ENCODE assay signal across 9 cellular contexts in genomic region chr9:115118-115451, GRCh38. TPM values are rescaled to one million over a fixed set of nuclear protein-coding genes. Genes with fewer than 3 reads are reported as not detected.
DNase-seq lines count a peak whose midpoint lies in the region; ATAC-seq and TF ChIP-seq lines count a peak whose summit lies in the region.
"Not testable (repeated sequence)": the region's sequence is repeated elsewhere in the genome, so short reads cannot be mapped to it uniquely, and the experiment has no call there.
"Had no signal": no experiment of that assay in that cellular context is flagged by ENCODE, and none has a peak within 500 bp of the region (broad histone marks: within the 10 kb centered on the region; RNA-seq: fewer than 3 reads in every experiment).

No MANE protein-coding gene starts in this region.

- not testable (repeated sequence) for H3K27ac ChIP-seq in ascending aorta
- H3K27ac ChIP-seq in heart right ventricle = peak overlapping the region in 3 of 10 donors; percentile 67 to 78 (median 70)

- peaks cover 16% of the 10 kb centered on the region for H3K27me3 ChIP-seq in ascending aorta
- peaks cover 11 to 82% (median 72%) of the 10 kb centered on the region in 7 donors for H3K27me3 ChIP-seq in heart right ventricle

- DNase-seq in CD14-positive monocyte (ENCODE audit: low spot score); T-cell; activated CD8-positive, alpha-beta memory T cell treated with anti-CD3 and anti-CD28 coated beads, Interleukin-2, amount 10 ng/mL, durations not matched to agents 7 days and 5 days; ascending aorta (ENCODE audit: low spot score in 2 of 2); heart right ventricle; natural killer cell treated with Interleukin-12 subunit alpha and Interleukin-12 subunit beta and Interleukin-15 and Interleukin-18, amount 100 ng/mL, for 72 hours (ENCODE audit: low spot score): not testable (repeated sequence)
- peak; percentile 22 for DNase-seq in GM20000 (ENCODE audit: low spot score)

- H3K4me3 Mint-ChIP-seq in CD14-positive monocyte (peak overlapping the region; percentile 83 to 97), T-cell (peak overlapping the region; percentile 45 to 62 (median 56))
- peak overlapping the region; percentile 37 for H3K4me3 Mint-ChIP-seq in activated CD8-positive, alpha-beta memory T cell treated with anti-CD3 and anti-CD28 coated beads, Interleukin-2, amount 10 ng/mL, durations not matched to agents 7 days and 5 days
- peak overlapping the region; percentile 66 for H3K4me3 Mint-ChIP-seq in natural killer cell treated with Interleukin-12 subunit alpha and Interleukin-12 subunit beta and Interleukin-15 and Interleukin-18, amount 100 ng/mL, for 72 hours
- H3K4me3 Mint-ChIP-seq in stimulated activated naive CD8-positive, alpha-beta T cell treated with anti-CD3 and anti-CD28 coated beads, Interleukin-15, Interleukin-2, amounts not matched to agents 100 ng/mL and 50 ng/mL, for 24 hours = peak overlapping the region; percentile 76

- WGBS in heart right ventricle, 2 donors = 7 to 9% methylated on average over 9 to 11 of the region's 11 CpGs

- H3K4me1 Mint-ChIP-seq in CD14-positive monocyte (peaks cover 29% of the 10 kb centered on the region), T-cell (peaks cover 18 to 33% (median 24%) of the 10 kb centered on the region in 3 donors)
- peaks cover 20% of the 10 kb centered on the region for H3K4me1 Mint-ChIP-seq in activated CD8-positive, alpha-beta memory T cell treated with anti-CD3 and anti-CD28 coated beads, Interleukin-2, amount 10 ng/mL, durations not matched to agents 7 days and 5 days
- peaks cover 6 to 14% of the 10 kb centered on the region in 2 donors for H3K4me1 Mint-ChIP-seq in natural killer cell treated with Interleukin-12 subunit alpha and Interleukin-12 subunit beta and Interleukin-15 and Interleukin-18, amount 100 ng/mL, for 72 hours (ENCODE audit: low read depth in 2 of 2)
- H3K4me1 Mint-ChIP-seq in stimulated activated naive CD8-positive, alpha-beta T cell treated with anti-CD3 and anti-CD28 coated beads, Interleukin-15, Interleukin-2, amounts not matched to agents 100 ng/mL and 50 ng/mL, for 24 hours (ENCODE audit: low read depth) = peaks cover 29% of the 10 kb centered on the region

- not testable (repeated sequence) for H3K27ac Mint-ChIP-seq in CD14-positive monocyte; activated CD8-positive, alpha-beta memory T cell treated with anti-CD3 and anti-CD28 coated beads, Interleukin-2, amount 10 ng/mL, durations not matched to agents 7 days and 5 days; stimulated activated naive CD8-positive, alpha-beta T cell treated with anti-CD3 and anti-CD28 coated beads, Interleukin-15, Interleukin-2, amounts not matched to agents 100 ng/mL and 50 ng/mL, for 24 hours
- peak overlapping the region in 1 of 2 donors; percentile 44 for H3K27ac Mint-ChIP-seq in T-cell
- peak overlapping the region in 1 of 2 donors; percentile 22 for H3K27ac Mint-ChIP-seq in natural killer cell treated with Interleukin-12 subunit alpha and Interleukin-12 subunit beta and Interleukin-15 and Interleukin-18, amount 100 ng/mL, for 72 hours

- ATAC-seq in T-cell (replicated peaks in 1 of 4); activated CD8-positive, alpha-beta memory T cell treated with anti-CD3 and anti-CD28 coated beads, Interleukin-2, amount 10 ng/mL, durations not matched to agents 7 days and 5 days; heart right ventricle; natural killer cell treated with Interleukin-12 subunit alpha and Interleukin-12 subunit beta and Interleukin-15 and Interleukin-18, amount 100 ng/mL, for 72 hours: not testable (repeated sequence)

- not testable (repeated sequence) for H3K9me3 ChIP-seq in ascending aorta, heart right ventricle

- H3K36me3 Mint-ChIP-seq in CD14-positive monocyte = peaks cover 9 to 22% of the 10 kb centered on the region in 2 donors
- H3K36me3 Mint-ChIP-seq in T-cell; activated CD8-positive, alpha-beta memory T cell treated with anti-CD3 and anti-CD28 coated beads, Interleukin-2, amount 10 ng/mL, durations not matched to agents 7 days and 5 days; natural killer cell treated with Interleukin-12 subunit alpha and Interleukin-12 subunit beta and Interleukin-15 and Interleukin-18, amount 100 ng/mL, for 72 hours; stimulated activated naive CD8-positive, alpha-beta T cell treated with anti-CD3 and anti-CD28 coated beads, Interleukin-15, Interleukin-2, amounts not matched to agents 100 ng/mL and 50 ng/mL, for 24 hours (ENCODE audit: low read depth): not testable (repeated sequence)

- H3K36me3 ChIP-seq in ascending aorta, heart right ventricle: not testable (repeated sequence)

- peak overlapping the region; percentile 54 to 55 for H3K4me3 ChIP-seq in ascending aorta
- H3K4me3 ChIP-seq in heart right ventricle = peak overlapping the region in 7 of 10 donors; percentile 52 to 62 (median 54)

- H3K4me1 ChIP-seq in ascending aorta = not testable (repeated sequence)
- peaks cover 0 to 34% (median 18%) of the 10 kb centered on the region in 9 donors for H3K4me1 ChIP-seq in heart right ventricle

- CTCF ChIA-PET in T-cell (lab: Charles Lee); activated CD8-positive, alpha-beta memory T cell treated with anti-CD3 and anti-CD28 coated beads, Interleukin-2, amount 10 ng/mL, durations not matched to agents 7 days and 5 days (lab: Charles Lee): not testable (repeated sequence)

- not testable (repeated sequence) for TF ChIP-seq CTCF in CD14-positive monocyte (IDR thresholded peaks at IDR 0.05); GM20000 (IDR thresholded peaks at IDR 0.05; ENCODE audit: extremely low read depth, missing control alignments); ascending aorta (IDR thresholded peaks at IDR 0.05); heart right ventricle (IDR thresholded peaks at IDR 0.05)

- POLR2A ChIA-PET in T-cell (lab: Charles Lee) = not testable (repeated sequence)

- H3K27me3 Mint-ChIP-seq in CD14-positive monocyte (ENCODE audit: low read depth in 3 of 3) (peaks cover 55 to 77% (median 58%) of the 10 kb centered on the region in 3 donors), T-cell (peaks cover 24 to 39% of the 10 kb centered on the region in 2 donors)
- peaks cover 44% of the 10 kb centered on the region for H3K27me3 Mint-ChIP-seq in activated CD8-positive, alpha-beta memory T cell treated with anti-CD3 and anti-CD28 coated beads, Interleukin-2, amount 10 ng/mL, durations not matched to agents 7 days and 5 days
- H3K27me3 Mint-ChIP-seq in natural killer cell treated with Interleukin-12 subunit alpha and Interleukin-12 subunit beta and Interleukin-15 and Interleukin-18, amount 100 ng/mL, for 72 hours = peaks cover 17 to 21% of the 10 kb centered on the region in 2 donors
- H3K27me3 Mint-ChIP-seq in stimulated activated naive CD8-positive, alpha-beta T cell treated with anti-CD3 and anti-CD28 coated beads, Interleukin-15, Interleukin-2, amounts not matched to agents 100 ng/mL and 50 ng/mL, for 24 hours = peaks cover 40% of the 10 kb centered on the region

- H3K9me3 Mint-ChIP-seq in CD14-positive monocyte = peaks cover 0 to 22% (median 10%) of the 10 kb centered on the region in 7 donors
- H3K9me3 Mint-ChIP-seq in T-cell; activated CD8-positive, alpha-beta memory T cell treated with anti-CD3 and anti-CD28 coated beads, Interleukin-2, amount 10 ng/mL, durations not matched to agents 7 days and 5 days (ENCODE audit: low read depth); natural killer cell treated with Interleukin-12 subunit alpha and Interleukin-12 subunit beta and Interleukin-15 and Interleukin-18, amount 100 ng/mL, for 72 hours; stimulated activated naive CD8-positive, alpha-beta T cell treated with anti-CD3 and anti-CD28 coated beads, Interleukin-15, Interleukin-2, amounts not matched to agents 100 ng/mL and 50 ng/mL, for 24 hours: not testable (repeated sequence)

- intact Hi-C loops in CD14-positive monocyte (cut with micrococcal nuclease); ascending aorta (cut with DNase I); heart right ventricle (cut with DNase I): not testable (repeated sequence)

RNA-seq across cellular contexts. Expression of gene FOXD4, which starts 3.1 kb away (rescaled TPM):
- polyA plus RNA-seq in CD14-positive monocyte (not detected), heart right ventricle (under 1 TPM in 1 of 2 donors, not detected in 1; 0.23 TPM)
- total RNA-seq in T-cell (under 1 TPM in 2 of 5 donors, not detected in 3; 0.16 to 0.35 TPM), ascending aorta (not detected), heart right ventricle (under 1 TPM in 5 of 10 donors, not detected in 5; 0.11 to 0.27 (median 0.13) TPM)
- total RNA-seq in activated CD8-positive, alpha-beta memory T cell treated with anti-CD3 and anti-CD28 coated beads, Interleukin-2, amount 10 ng/mL, durations not matched to agents 7 days and 5 days = under 1 TPM; 0.15 to 0.49 TPM
- under 1 TPM; 0.21 to 0.22 TPM for total RNA-seq in natural killer cell treated with Interleukin-12 subunit alpha and Interleukin-12 subunit beta and Interleukin-15 and Interleukin-18, amount 100 ng/mL, for 72 hours
- total RNA-seq: left cardiac atrium had no signal

Comparison
In these comparisons a context has a peak if more than half of its experiments do, and no peak if none do; other contexts are left out.
1. H3K4me3 Mint-ChIP-seq: peak in every context shown above with its lines; median percentile 90 in CD14-positive monocyte; 76 in stimulated activated naive CD8-positive, alpha-beta T cell treated with anti-CD3 and anti-CD28 coated beads, Interleukin-15, Interleukin-2, amounts not matched to agents 100 ng/mL and 50 ng/mL, for 24 hours; 66 in natural killer cell treated with Interleukin-12 subunit alpha and Interleukin-12 subunit beta and Interleukin-15 and Interleukin-18, amount 100 ng/mL, for 72 hours; 56 in T-cell; 37 in activated CD8-positive, alpha-beta memory T cell treated with anti-CD3 and anti-CD28 coated beads, Interleukin-2, amount 10 ng/mL, durations not matched to agents 7 days and 5 days.